Comparison of ENCODE assay signal across 20 cellular contexts in the genomic region with DNA sequence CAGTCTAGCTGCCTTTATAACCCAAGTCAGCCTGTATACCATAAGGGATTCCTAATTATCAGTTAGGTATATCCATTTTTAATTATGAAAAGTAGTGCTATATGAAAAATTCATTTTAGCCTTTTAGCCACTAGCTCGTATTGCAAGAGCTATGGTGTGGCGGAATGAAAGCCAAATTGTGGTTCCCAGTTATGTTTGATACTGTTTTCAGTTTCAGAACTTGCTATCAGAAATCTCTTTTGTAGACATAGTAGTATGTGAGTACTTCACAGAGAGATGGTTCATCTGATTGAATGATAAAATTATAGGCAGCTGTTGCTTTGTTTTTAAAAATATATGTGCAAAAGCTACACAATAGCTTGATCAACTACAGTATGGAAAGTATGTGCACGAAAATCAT.
DNase-seq lines count a peak whose midpoint lies in the region; ATAC-seq and TF ChIP-seq lines count a peak whose summit lies in the region.
"Had no signal": no experiment of that assay in that cellular context is flagged by ENCODE, and none has a peak within 500 bp of the region (broad histone marks: within the 10 kb centered on the region; RNA-seq: fewer than 3 reads in every experiment).

No MANE protein-coding gene starts in this region.

- no peak for TF ChIP-seq POLR2A in suprapubic skin (IDR thresholded peaks at IDR 0.05)

- H3K36me3 Mint-ChIP-seq in activated naive CD4-positive, alpha-beta T cell treated with anti-CD3 and anti-CD28 coated beads, Interleukin-2, amount 50 U/mL, for 72 hours = peaks cover 4 to 5% of the 10 kb centered on the region in 2 donors
- H3K36me3 Mint-ChIP-seq in stimulated activated effector memory CD8-positive, alpha-beta T cell treated with anti-CD3 and anti-CD28 coated beads, Interleukin-12 subunit alpha, Interleukin-12 subunit beta, amount 100 ng/mL, for 72 hours = no peaks in the 10 kb centered on the region

- H3K27ac Mint-ChIP-seq in activated naive CD4-positive, alpha-beta T cell treated with anti-CD3 and anti-CD28 coated beads, Interleukin-2, amount 50 U/mL, for 72 hours = no peak overlapping the region
- no peak overlapping the region for H3K27ac Mint-ChIP-seq in stimulated activated effector memory CD8-positive, alpha-beta T cell treated with anti-CD3 and anti-CD28 coated beads, Interleukin-12 subunit alpha, Interleukin-12 subunit beta, amount 100 ng/mL, for 72 hours
- H3K27ac Mint-ChIP-seq: activated CD4-positive, alpha-beta memory T cell treated with anti-CD3 and anti-CD28 coated beads, Interleukin-2, amount 10 ng/mL, durations not matched to agents 7 days and 5 days had no signal

- no peak overlapping the region for H3K4me3 Mint-ChIP-seq in stimulated activated effector memory CD8-positive, alpha-beta T cell treated with anti-CD3 and anti-CD28 coated beads, Interleukin-12 subunit alpha, Interleukin-12 subunit beta, amount 100 ng/mL, for 72 hours
- H3K4me3 Mint-ChIP-seq: activated CD4-positive, alpha-beta memory T cell treated with anti-CD3 and anti-CD28 coated beads, Interleukin-2, amount 10 ng/mL, durations not matched to agents 7 days and 5 days had no signal

- no peaks in the 10 kb centered on the region for H3K27me3 ChIP-seq in suprapubic skin
- H3K27me3 ChIP-seq: body of pancreas, SJCRH30, tibial artery had no signal

- ATAC-seq in activated naive CD4-positive, alpha-beta T cell treated with anti-CD3 and anti-CD28 coated beads, Interleukin-2, amount 50 U/mL, for 72 hours = peak; percentile 41 to 55
- ATAC-seq in GM21526 (IDR thresholded peaks at IDR 0.05; ENCODE audit: low FRiP score, unreplicated experiment) = peak; percentile 80
- peak; percentile 70 for ATAC-seq in HG03439 (IDR thresholded peaks at IDR 0.05; ENCODE audit: unreplicated experiment)
- ATAC-seq in stimulated activated effector memory CD8-positive, alpha-beta T cell treated with anti-CD3 and anti-CD28 coated beads, Interleukin-12 subunit alpha, Interleukin-12 subunit beta, amount 100 ng/mL, for 72 hours = peak; percentile 62
- ATAC-seq: body of pancreas, left cardiac atrium, right cardiac atrium had no signal

- no peak overlapping the region for H3K4me3 ChIP-seq in suprapubic skin
- H3K4me3 ChIP-seq: body of pancreas, SJCRH30, tibial artery had no signal

- intact Hi-C loops in head of caudate nucleus (cut with DNase I) = no loop called here

- no peaks in the 10 kb centered on the region for H3K4me1 ChIP-seq in suprapubic skin
- H3K4me1 ChIP-seq: body of pancreas, SJCRH30, tibial artery had no signal

- no peaks in the 10 kb centered on the region for H3K36me3 ChIP-seq in suprapubic skin
- H3K36me3 ChIP-seq: SJCRH30, tibial artery had no signal

- H3K9me3 Mint-ChIP-seq in activated naive CD4-positive, alpha-beta T cell treated with anti-CD3 and anti-CD28 coated beads, Interleukin-2, amount 50 U/mL, for 72 hours = no peaks in the 10 kb centered on the region
- H3K9me3 Mint-ChIP-seq in stimulated activated effector memory CD8-positive, alpha-beta T cell treated with anti-CD3 and anti-CD28 coated beads, Interleukin-12 subunit alpha, Interleukin-12 subunit beta, amount 100 ng/mL, for 72 hours = no peaks in the 10 kb centered on the region
- H3K9me3 Mint-ChIP-seq: activated CD4-positive, alpha-beta memory T cell treated with anti-CD3 and anti-CD28 coated beads, Interleukin-2, amount 10 ng/mL, durations not matched to agents 7 days and 5 days had no signal

- H3K4me1 Mint-ChIP-seq in stimulated activated effector memory CD8-positive, alpha-beta T cell treated with anti-CD3 and anti-CD28 coated beads, Interleukin-12 subunit alpha, Interleukin-12 subunit beta, amount 100 ng/mL, for 72 hours = peaks cover 25% of the 10 kb centered on the region

- no peaks in the 10 kb centered on the region for H3K9me3 ChIP-seq in suprapubic skin
- H3K9me3 ChIP-seq: body of pancreas, SJCRH30, tibial artery had no signal

- TF ChIP-seq EP300 in suprapubic skin (IDR thresholded peaks at IDR 0.05) = no peak

- TF ChIP-seq CTCF in suprapubic skin (IDR thresholded peaks at IDR 0.05) = no peak

- H3K27ac ChIP-seq in suprapubic skin = no peak overlapping the region
- H3K27ac ChIP-seq: body of pancreas, SJCRH30, tibial artery had no signal

- 91% methylated on average over 3 of the region's 3 CpGs for WGBS in suprapubic skin

- DNase-seq in activated naive CD4-positive, alpha-beta T cell treated with anti-CD3 and anti-CD28 coated beads, Interleukin-2, amount 50 U/mL, for 72 hours (ENCODE audit: low spot score in 2 of 2) = no peak
- no peak for DNase-seq in activated naive CD4-positive, alpha-beta T cell treated with Interleukin-2 at 50 U/mL for 16 hours
- no peak for DNase-seq in stimulated activated effector memory CD8-positive, alpha-beta T cell treated with anti-CD3 and anti-CD28 coated beads, Interleukin-12 subunit alpha, Interleukin-12 subunit beta, amount 100 ng/mL, for 72 hours (ENCODE audit: low spot score in 2 of 2)
- DNase-seq in NCI-H526 (lab: John Stamatoyannopoulos, UW) (no peak), suprapubic skin (ENCODE audit: low spot score in 2 of 2) (no peak), head of caudate nucleus (no peak)
- DNase-seq: activated CD4-positive, alpha-beta memory T cell treated with anti-CD3 and anti-CD28 coated beads, Interleukin-2, amount 10 ng/mL, durations not matched to agents 7 days and 5 days; activated gamma-delta T cell; body of pancreas; hypothalamus; IMR-90; left cardiac atrium; midbrain; NCI-H1092; right cardiac atrium; SJCRH30; stimulated activated CD4-positive, alpha-beta T cell treated with anti-CD3 and anti-CD28 coated beads, Interleukin-2, amount 100 ng/mL, for 24 hours; tibial artery had no signal
